ENCODE assay signal across 9 cellular contexts in genomic region chr10:8183241-8183704, GRCh38.
DNase-seq lines count a peak whose midpoint lies in the region; ATAC-seq, FAIRE-seq and TF ChIP-seq lines count a peak whose summit lies in the region.
"Had no signal": no experiment of that assay in that cellular context is flagged by ENCODE, and none has a peak within 500 bp of the region (broad histone marks: within the 10 kb centered on the region; RNA-seq: fewer than 3 reads in every experiment).

No MANE protein-coding gene starts in this region.

- WGBS in A549 (ENCODE audit: missing lambda C conversion rate) = 67% methylated on average over 5 of the region's 5 CpGs

- H3K9me2 ChIP-seq in PC-9 (ENCODE audit: insufficient read depth) = no peaks in the 10 kb centered on the region

- H3F3A ChIP-seq in PC-9 (ENCODE audit: insufficient read depth, low read depth) = peaks cover 22% of the 10 kb centered on the region

- no peaks in the 10 kb centered on the region for H4K20me1 ChIP-seq in PC-9 (ENCODE audit: insufficient read depth)

- DNase-seq in A549 (ENCODE audit: low read depth in 1 of 2, low spot score in 1 of 2) (no peak), PC-9 (peak; percentile 33 to 81), astrocyte of the hippocampus (ENCODE audit: low read depth, low spot score) (peak; percentile 70), AG08396 (ENCODE audit: low spot score) (no peak), DMS153 (lab: John Stamatoyannopoulos, UW) (no peak), COLO668 (lab: John Stamatoyannopoulos, UW; ENCODE audit: unreplicated experiment) (no peak)
- DNase-seq: heart right ventricle had no signal

- H3K4me2 ChIP-seq in A549 (no peak overlapping the region), PC-9 (peak overlapping the region; percentile 74)

- no peak for TF ChIP-seq RAD21 in A549 (conservative IDR thresholded peaks at IDR 0.05 in 1 of 2, IDR thresholded peaks at IDR 0.05 in 1 of 2)

- CTCF ChIA-PET in A549 (lab: Yijun Ruan, JAX) (no interaction called here), PC-9 (lab: Charles Lee) (no interaction called here)

- H3K9me3 ChIP-seq in A549 (no peaks in the 10 kb centered on the region), PC-9 (ENCODE audit: insufficient read depth, low read depth) (no peaks in the 10 kb centered on the region)
- H3K9me3 ChIP-seq: heart right ventricle had no signal

- no peak for TF ChIP-seq CTCF in A549 (IDR thresholded peaks at IDR 0.05)
- TF ChIP-seq CTCF in PC-9 (conservative IDR thresholded peaks at IDR 0.05) = no peak

- no peaks in the 10 kb centered on the region for H3K27me3 ChIP-seq in PC-9 (ENCODE audit: insufficient read depth, low read depth)

- H3K79me2 ChIP-seq in PC-9 (ENCODE audit: low read depth) = no peaks in the 10 kb centered on the region

- POLR2A ChIA-PET in A549 (lab: Yijun Ruan, JAX) = no interaction called here
- POLR2A ChIA-PET in PC-9 (lab: Charles Lee; ENCODE audit: unreplicated experiment) = interaction anchor here (0.7 to 0.9 kb wide), 2 partner anchors 11 to 32 kb away, joined by 8 to 9 read pairs; no protein-coding TSS in a partner anchor

- TF ChIP-seq EP300 in A549 (IDR thresholded peaks at IDR 0.05) = no peak

- intact Hi-C loops in PC-9 (cut with micrococcal nuclease; ENCODE audit: unreplicated experiment) = loop anchor here (1.0 kb wide), 1 partner anchor 52 kb away; no protein-coding TSS in a partner anchor

- H3K4me1 ChIP-seq in A549 (no peaks in the 10 kb centered on the region), PC-9 (replicated peaks; ENCODE audit: insufficient read depth) (peaks cover 28% of the 10 kb centered on the region)

- no peak overlapping the region for H3K27ac ChIP-seq in A549
- H3K27ac ChIP-seq in PC-9 = peak overlapping the region; percentile 97

- H3K4me3 ChIP-seq in A549 (no peak overlapping the region), PC-9 (peak overlapping the region; percentile 38; the same call in 1 of the 2 replicates)
- H3K4me3 ChIP-seq: heart right ventricle had no signal

- H3K36me3 ChIP-seq in PC-9 (ENCODE audit: low read depth) = no peaks in the 10 kb centered on the region
- H3K36me3 ChIP-seq: heart right ventricle had no signal

- BruUV-seq in PC-9 (replicated peaks; lab: Mats Ljungman, UMichigan) = no TSS peak

- TF ChIP-seq POLR2A in A549 (IDR thresholded peaks at IDR 0.05; ENCODE audit: low read length) = no peak

- ATAC-seq in A549 (no peak), GM19452 (IDR thresholded peaks at IDR 0.05; ENCODE audit: unreplicated experiment) (peak; percentile 66), GM19455 (IDR thresholded peaks at IDR 0.05; ENCODE audit: unreplicated experiment) (no peak)

- H2AFZ ChIP-seq in PC-9 = peak overlapping the region; percentile 83

- FAIRE-seq in A549 (lab: Jason Lieb, UNC) = peak; percentile 70

TF ChIP-seq in A549, 52 proteins besides CTCF, POLR2A, EP300 and RAD21:
- TF ChIP-seq CEBPB (IDR thresholded peaks at IDR 0.05) (no peak), GATA3 (IDR thresholded peaks at IDR 0.05; ENCODE audit: borderline replicate concordance) (no peak), HOXA7 (CRISPR knock-in tag; IDR thresholded peaks at IDR 0.05) (no peak), PHF8 (IDR thresholded peaks at IDR 0.05; ENCODE audit: borderline replicate concordance, low read depth) (no peak), TFCP2L1 (CRISPR knock-in tag; IDR thresholded peaks at IDR 0.05) (no peak), NPAS2 (CRISPR knock-in tag; IDR thresholded peaks at IDR 0.05; ENCODE audit: borderline replicate concordance) (no peak), POLR2AphosphoS2 (conservative IDR thresholded peaks at IDR 0.05; ENCODE audit: low read length) (no peak), EHMT2 (IDR thresholded peaks at IDR 0.05; ENCODE audit: low read depth) (no peak), TP53 (CRISPR knock-in tag; IDR thresholded peaks at IDR 0.05) (no peak), ZFP36 (IDR thresholded peaks at IDR 0.05; ENCODE audit: borderline replicate concordance, partially characterized antibody) (no peak), CHD4 (IDR thresholded peaks at IDR 0.05; ENCODE audit: borderline replicate concordance) (no peak), NFE2L2 (conservative IDR thresholded peaks at IDR 0.05; ENCODE audit: low read length) (no peak)

Comparison
In these comparisons a context has a peak if more than half of its experiments do, and no peak if none do; other contexts are left out.
1. DNase-seq: peak in PC-9 (2 of 2) and astrocyte of the hippocampus (single experiment); none in A549 (0 of 2), AG08396 (single experiment), DMS153 (single experiment) and COLO668 (single experiment).